ENCODE assay signal across 21 cellular contexts in genomic region chr16:81687183-81687456, GRCh38.
A peak's percentile ranks its signal among the peaks of the same experiment; 100 is the strongest.
DNase-seq lines count a peak whose midpoint lies in the region; ATAC-seq and TF ChIP-seq lines count a peak whose summit lies in the region.
"Had no signal": no experiment of that assay in that cellular context is flagged by ENCODE, and none has a peak within 500 bp of the region (broad histone marks: within the 10 kb centered on the region; RNA-seq: fewer than 3 reads in every experiment).

No MANE protein-coding gene starts in this region.

- CTCF ChIA-PET in activated CD8-positive, alpha-beta T cell treated with anti-CD3 and anti-CD28 coated beads, Interleukin-2, amount 10 ng/mL, durations not matched to agents 7 days and 5 days (lab: Charles Lee) = interaction anchor here (1.6 kb wide), 1 partner anchor 10 kb away, joined by 9 read pairs; no protein-coding TSS in a partner anchor
- CTCF ChIA-PET in activated CD8-positive, alpha-beta T cell treated with anti-CD3 and anti-CD28 coated beads for 36 hours (lab: Charles Lee) = interaction anchor here (1.8 kb wide), 1 partner anchor 64 kb away, joined by 7 read pairs; no protein-coding TSS in a partner anchor

- peak overlapping the region; percentile 60 for H3K27ac ChIP-seq in upper lobe of right lung
- H3K27ac ChIP-seq: 22Rv1; BLaER1 treated with 17β-estradiol and CSF1 and Interleukin-3, amounts not matched to agents 10 nM and 100 nM had no signal

- POLR2A ChIA-PET in activated CD8-positive, alpha-beta T cell treated with anti-CD3 and anti-CD28 coated beads, Interleukin-2, amount 10 ng/mL, durations not matched to agents 7 days and 5 days (lab: Charles Lee) = interaction anchor here (1.2 kb wide), 1 partner anchor 13 kb away, joined by 3 read pairs; no protein-coding TSS in a partner anchor
- POLR2A ChIA-PET in activated CD8-positive, alpha-beta T cell treated with anti-CD3 and anti-CD28 coated beads for 36 hours (lab: Charles Lee) = interaction anchor here (0.8 kb wide), 1 partner anchor 20 kb away, joined by 3 read pairs; no protein-coding TSS in a partner anchor

- H3K4me3 Mint-ChIP-seq in activated CD8-positive, alpha-beta T cell treated with anti-CD3 and anti-CD28 coated beads, Interleukin-2, amount 10 ng/mL, durations not matched to agents 7 days and 5 days = no peak overlapping the region
- no peak overlapping the region for H3K4me3 Mint-ChIP-seq in activated CD8-positive, alpha-beta T cell treated with anti-CD3 and anti-CD28 coated beads for 36 hours
- H3K4me3 Mint-ChIP-seq in T-helper 17 cell = no peak overlapping the region
- H3K4me3 Mint-ChIP-seq: CD4-positive, alpha-beta memory T cell; HFFc6 had no signal

- H3K27me3 ChIP-seq in mucosa of stomach (ENCODE audit: control insufficient read depth, insufficient read depth, low read length) (no peaks in the 10 kb centered on the region), upper lobe of right lung (no peaks in the 10 kb centered on the region)
- H3K27me3 ChIP-seq: BLaER1 treated with 17β-estradiol and CSF1 and Interleukin-3, amounts not matched to agents 10 nM and 100 nM had no signal

- H3K36me3 ChIP-seq in mucosa of stomach (ENCODE audit: control insufficient read depth, insufficient read depth, low read length) (peaks cover 9% of the 10 kb centered on the region), upper lobe of right lung (peaks cover 7% of the 10 kb centered on the region)

- H3K27me3 Mint-ChIP-seq in activated CD8-positive, alpha-beta T cell treated with anti-CD3 and anti-CD28 coated beads, Interleukin-2, amount 10 ng/mL, durations not matched to agents 7 days and 5 days (ENCODE audit: low read depth) = no peaks in the 10 kb centered on the region
- H3K27me3 Mint-ChIP-seq in activated CD8-positive, alpha-beta T cell treated with anti-CD3 and anti-CD28 coated beads for 36 hours = no peaks in the 10 kb centered on the region
- H3K27me3 Mint-ChIP-seq in T-helper 17 cell = no peaks in the 10 kb centered on the region
- H3K27me3 Mint-ChIP-seq: CD4-positive, alpha-beta memory T cell had no signal

- intact Hi-C loops in activated CD8-positive, alpha-beta T cell treated with anti-CD3 and anti-CD28 coated beads for 36 hours (cut with micrococcal nuclease) = no loop called here
- intact Hi-C loops in upper lobe of right lung (cut with DNase I) = no loop called here

- no peak for DNase-seq in activated CD8-positive, alpha-beta T cell treated with anti-CD3 and anti-CD28 coated beads, Interleukin-2, amount 10 ng/mL, durations not matched to agents 7 days and 5 days
- DNase-seq in activated CD8-positive, alpha-beta T cell treated with anti-CD3 and anti-CD28 coated beads for 36 hours = no peak
- DNase-seq in T-helper 17 cell (no peak), upper lobe of right lung (no peak), cortex of kidney (lab: John Stamatoyannopoulos, UW) (no peak)
- DNase-seq: Caco-2; CD4-positive, alpha-beta memory T cell; H7; HFFc6; MM.1S; NCI-H1048; NCI-H1417 treated with DMSO at 0.1 percent for 48 hours; NCI-H187; NCI-H446 treated with DMSO at 0.1 percent for 48 hours; NCI-H526 treated with DMSO at 0.1 percent for 48 hours had no signal

- peak overlapping the region; percentile 30 for H3K27ac Mint-ChIP-seq in activated CD8-positive, alpha-beta T cell treated with anti-CD3 and anti-CD28 coated beads, Interleukin-2, amount 10 ng/mL, durations not matched to agents 7 days and 5 days
- no peak overlapping the region for H3K27ac Mint-ChIP-seq in activated CD8-positive, alpha-beta T cell treated with anti-CD3 and anti-CD28 coated beads for 36 hours
- peak overlapping the region; percentile 80 for H3K27ac Mint-ChIP-seq in T-helper 17 cell
- H3K27ac Mint-ChIP-seq: HFFc6 had no signal

- peaks cover 16% of the 10 kb centered on the region for H3K4me1 Mint-ChIP-seq in activated CD8-positive, alpha-beta T cell treated with anti-CD3 and anti-CD28 coated beads, Interleukin-2, amount 10 ng/mL, durations not matched to agents 7 days and 5 days (ENCODE audit: low read depth)
- H3K4me1 Mint-ChIP-seq in activated CD8-positive, alpha-beta T cell treated with anti-CD3 and anti-CD28 coated beads for 36 hours (ENCODE audit: low read depth) = peaks cover 12% of the 10 kb centered on the region
- H3K4me1 Mint-ChIP-seq in T-helper 17 cell = peaks cover 3% of the 10 kb centered on the region

- no peaks in the 10 kb centered on the region for H3K4me1 ChIP-seq in mucosa of stomach (ENCODE audit: control insufficient read depth, insufficient read depth, low read length)
- H3K4me1 ChIP-seq in upper lobe of right lung = peaks cover 7% of the 10 kb centered on the region
- H3K4me1 ChIP-seq: BLaER1 treated with 17β-estradiol and CSF1 and Interleukin-3, amounts not matched to agents 10 nM and 100 nM; Caco-2 had no signal

- peaks cover 18% of the 10 kb centered on the region for H3K36me3 Mint-ChIP-seq in activated CD8-positive, alpha-beta T cell treated with anti-CD3 and anti-CD28 coated beads, Interleukin-2, amount 10 ng/mL, durations not matched to agents 7 days and 5 days (ENCODE audit: low read depth)
- H3K36me3 Mint-ChIP-seq in activated CD8-positive, alpha-beta T cell treated with anti-CD3 and anti-CD28 coated beads for 36 hours (ENCODE audit: low read depth) = peaks cover 4% of the 10 kb centered on the region
- no peaks in the 10 kb centered on the region for H3K36me3 Mint-ChIP-seq in T-helper 17 cell (ENCODE audit: low read depth)

- no peak for TF ChIP-seq CTCF in activated CD8-positive, alpha-beta T cell treated with anti-CD3 and anti-CD28 coated beads for 36 hours (IDR thresholded peaks at IDR 0.05)
- no peak for TF ChIP-seq CTCF in upper lobe of right lung (IDR thresholded peaks at IDR 0.05)

- no peaks in the 10 kb centered on the region for H3K9me3 Mint-ChIP-seq in activated CD8-positive, alpha-beta T cell treated with anti-CD3 and anti-CD28 coated beads, Interleukin-2, amount 10 ng/mL, durations not matched to agents 7 days and 5 days (ENCODE audit: insufficient read depth)
- H3K9me3 Mint-ChIP-seq in activated CD8-positive, alpha-beta T cell treated with anti-CD3 and anti-CD28 coated beads for 36 hours = no peaks in the 10 kb centered on the region
- H3K9me3 Mint-ChIP-seq: CD4-positive, alpha-beta memory T cell; HFFc6 had no signal

- H3K9ac ChIP-seq in mucosa of stomach (ENCODE audit: low read length) = peak overlapping the region; percentile 15
- H3K9ac ChIP-seq: BLaER1 treated with 17β-estradiol and CSF1 and Interleukin-3, amounts not matched to agents 10 nM and 100 nM had no signal

- no peak for ATAC-seq in activated CD8-positive, alpha-beta T cell treated with anti-CD3 and anti-CD28 coated beads, Interleukin-2, amount 10 ng/mL, durations not matched to agents 7 days and 5 days
- ATAC-seq in activated CD8-positive, alpha-beta T cell treated with anti-CD3 and anti-CD28 coated beads for 36 hours = no peak
- ATAC-seq in T-helper 17 cell (no peak), upper lobe of right lung (peak; percentile 16), GM21423 (IDR thresholded peaks at IDR 0.05; ENCODE audit: unreplicated experiment) (no peak), GM18858 (IDR thresholded peaks at IDR 0.05; ENCODE audit: unreplicated experiment) (no peak)
- ATAC-seq: Right ventricle myocardium inferior had no signal

- no peak overlapping the region for H3K4me3 ChIP-seq in mucosa of stomach (ENCODE audit: low read length)
- H3K4me3 ChIP-seq in upper lobe of right lung = no peak overlapping the region
- H3K4me3 ChIP-seq: BLaER1 treated with 17β-estradiol and CSF1 and Interleukin-3, amounts not matched to agents 10 nM and 100 nM had no signal

- no peaks in the 10 kb centered on the region for H3K9me3 ChIP-seq in T-helper 17 cell (ENCODE audit: control insufficient read depth, low read length, poor library complexity, severe bottlenecking)
- H3K9me3 ChIP-seq in mucosa of stomach (ENCODE audit: control insufficient read depth, low read length) = no peaks in the 10 kb centered on the region
- H3K9me3 ChIP-seq in upper lobe of right lung = no peaks in the 10 kb centered on the region
- H3K9me3 ChIP-seq: Caco-2 had no signal
